Comparison of ENCODE assay signal across 2 cellular contexts in genomic region chr21:45468051-45468970, GRCh38.
TF ChIP-seq lines count a peak whose summit lies in the region.

No MANE protein-coding gene starts in this region.

TF ChIP-seq in IMR-90, 13 proteins besides CTCF, POLR2A, EP300 and RAD21:
- TF ChIP-seq MAZ (IDR thresholded peaks at IDR 0.05; ENCODE audit: borderline replicate concordance, low read depth, low read length) = no peak
- no peak for TF ChIP-seq RCOR1 (IDR thresholded peaks at IDR 0.05; ENCODE audit: insufficient replicate concordance, low read length)
- TF ChIP-seq CHD1 (IDR thresholded peaks at IDR 0.05; ENCODE audit: low read depth, low read length) = no peak
- TF ChIP-seq ELK1 (IDR thresholded peaks at IDR 0.05; ENCODE audit: borderline replicate concordance, low read depth, low read length) = no peak

TF ChIP-seq in endothelial cell of umbilical vein, 7 proteins besides CTCF, POLR2A, EP300 and RAD21:
- TF ChIP-seq JUN (IDR thresholded peaks at IDR 0.05; ENCODE audit: borderline replicate concordance, insufficient read depth, insufficient read length, low read depth) = no peak
- TF ChIP-seq FOS (IDR thresholded peaks at IDR 0.05; ENCODE audit: borderline replicate concordance, insufficient read depth, low read length) = no peak
- no peak for TF ChIP-seq MYC (IDR thresholded peaks at IDR 0.05; ENCODE audit: low read depth, low read length)
- TF ChIP-seq MAX (IDR thresholded peaks at IDR 0.05; ENCODE audit: insufficient read depth, insufficient read length) = no peak
- TF ChIP-seq EZH2 (IDR thresholded peaks at IDR 0.05; ENCODE audit: borderline replicate concordance, low read depth, low read length, severe bottlenecking) = no peak
- TF ChIP-seq POLR2AphosphoS5 (IDR thresholded peaks at IDR 0.05; ENCODE audit: insufficient read depth, low read depth, low read length) = no peak
- no peak for TF ChIP-seq GATA2 (IDR thresholded peaks at IDR 0.05; ENCODE audit: insufficient read depth, insufficient read length, low read depth, low read length)
